11 cellular contexts compared by ENCODE assay signal in the genomic region with DNA sequence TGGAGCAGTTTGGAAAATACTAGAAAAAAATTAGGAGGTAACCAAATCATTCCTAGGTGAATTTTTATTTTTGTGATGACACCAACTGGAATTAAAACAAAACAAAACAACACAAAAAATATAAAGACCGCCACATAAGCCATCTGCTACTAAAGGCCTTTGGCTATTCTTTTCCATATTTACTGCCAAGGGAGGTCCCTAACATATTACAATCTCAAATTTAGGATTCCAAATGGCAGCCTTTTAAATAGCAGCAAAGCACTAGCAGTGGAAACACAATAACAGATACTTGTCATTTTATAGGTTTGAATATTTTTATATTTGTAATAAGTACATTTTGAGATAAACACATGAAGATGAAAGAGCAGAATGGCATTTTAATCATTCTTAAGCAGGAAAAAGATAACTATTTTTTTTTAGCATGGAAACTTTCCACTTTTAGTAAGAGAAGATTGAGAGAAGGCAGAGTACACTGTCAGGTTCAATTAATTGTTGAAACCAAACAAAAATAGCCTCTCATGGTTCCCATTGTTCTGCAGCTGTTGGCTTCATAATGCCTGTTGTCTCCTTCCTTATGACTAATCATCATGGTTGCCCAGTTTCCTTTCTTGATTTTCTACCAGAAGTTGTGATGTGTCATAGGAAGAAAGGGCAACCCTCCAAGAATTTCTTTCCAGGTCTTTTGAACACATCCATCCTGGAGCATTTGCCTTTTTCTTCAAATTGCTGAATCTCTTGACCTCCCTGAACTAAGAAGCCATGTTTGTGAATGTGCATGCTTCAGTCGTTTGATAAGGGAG.
DNase-seq lines count a peak whose midpoint lies in the region; ATAC-seq and TF ChIP-seq lines count a peak whose summit lies in the region.
"Had no signal": no experiment of that assay in that cellular context is flagged by ENCODE, and none has a peak within 500 bp of the region (broad histone marks: within the 10 kb centered on the region; RNA-seq: fewer than 3 reads in every experiment).

No MANE protein-coding gene starts in this region.

- H3K27me3 ChIP-seq in MM.1S (replicated peaks; ENCODE audit: insufficient read depth, low read length): no peaks in the 10 kb centered on the region
- no peaks in the 10 kb centered on the region for H3K27me3 ChIP-seq in neural progenitor cell

- no peaks in the 10 kb centered on the region for H3K79me2 ChIP-seq in MM.1S (ENCODE audit: low read length)
- no peaks in the 10 kb centered on the region for H3K79me2 ChIP-seq in neural progenitor cell (ENCODE audit: low read depth)
- H3K79me2 ChIP-seq: parathyroid adenoma had no signal

- no peaks in the 10 kb centered on the region for H3K27me3 Mint-ChIP-seq in neural progenitor cell (ENCODE audit: insufficient read depth, low read depth)

- H3K4me2 ChIP-seq in MM.1S (ENCODE audit: low read depth, low read length) (peak overlapping the region; percentile 32), neural progenitor cell (no peak overlapping the region)

- H3F3A ChIP-seq in MM.1S (ENCODE audit: insufficient read depth, low read length): peaks cover 5% of the 10 kb centered on the region; the same call in 1 of the 2 replicates
- H3F3A ChIP-seq in neural progenitor cell (ENCODE audit: low read depth): no peaks in the 10 kb centered on the region

- H3K27ac Mint-ChIP-seq in neural progenitor cell: no peak overlapping the region
- H3K27ac Mint-ChIP-seq: activated naive CD4-positive, alpha-beta T cell treated with anti-CD3 and anti-CD28 coated beads for 36 hours had no signal

- peaks cover 15% of the 10 kb centered on the region for H3K9me3 Mint-ChIP-seq in neural progenitor cell

- DNase-seq in COLO829 (ENCODE audit: low spot score) (peak; percentile 48), MM.1S (peak; percentile 27), epithelial cell of prostate (ENCODE audit: low read depth, low spot score) (peak; percentile 75), neural progenitor cell (ENCODE audit: low spot score) (no peak)
- no peak for DNase-seq in activated naive CD4-positive, alpha-beta T cell treated with Interleukin-2 at 50 U/mL for 16 hours
- DNase-seq: activated naive CD4-positive, alpha-beta T cell treated with anti-CD3 and anti-CD28 coated beads for 36 hours; head of caudate nucleus had no signal

- H2AFZ ChIP-seq in MM.1S (ENCODE audit: low read length) (peak overlapping the region; percentile 2; the same call in 1 of the 2 replicates), neural progenitor cell (replicated peaks) (peak overlapping the region; percentile 8)
- H2AFZ ChIP-seq: parathyroid adenoma had no signal

- H3K9ac ChIP-seq in MM.1S (ENCODE audit: low read length): no peak overlapping the region
- no peak overlapping the region for H3K9ac ChIP-seq in neural progenitor cell
- H3K9ac ChIP-seq: parathyroid adenoma had no signal

- no peaks in the 10 kb centered on the region for H3K36me3 Mint-ChIP-seq in neural progenitor cell

- H3K27ac ChIP-seq in MM.1S (ENCODE audit: low read length): 0 out of 2 replicates have a peak overlapping the region, but pooled peaks have one; percentile 1
- H3K27ac ChIP-seq in epithelial cell of prostate: peak overlapping the region; percentile 76
- H3K27ac ChIP-seq in neural progenitor cell: no peak overlapping the region
- H3K27ac ChIP-seq: parathyroid adenoma had no signal

- H3K4me1 Mint-ChIP-seq in neural progenitor cell: no peaks in the 10 kb centered on the region

- no peak overlapping the region for H3K4me3 ChIP-seq in MM.1S (ENCODE audit: low read length)
- H3K4me3 ChIP-seq in neural progenitor cell: no peak overlapping the region

- no peaks in the 10 kb centered on the region for H3K9me3 ChIP-seq in MM.1S (replicated peaks; ENCODE audit: insufficient read depth, low read length)
- H3K9me3 ChIP-seq in neural progenitor cell (ENCODE audit: low read depth): no peaks in the 10 kb centered on the region

- no peak for TF ChIP-seq POLR2A in GM18505 (IDR thresholded peaks at IDR 0.05; ENCODE audit: borderline replicate concordance, extremely low read depth, insufficient read depth, insufficient read length)

- H3K36me3 ChIP-seq in MM.1S (replicated peaks; ENCODE audit: insufficient read depth, low read length): no peaks in the 10 kb centered on the region
- H3K36me3 ChIP-seq in neural progenitor cell: no peaks in the 10 kb centered on the region

- H3K4me3 Mint-ChIP-seq in neural progenitor cell: no peak overlapping the region
- H3K4me3 Mint-ChIP-seq: activated naive CD4-positive, alpha-beta T cell treated with anti-CD3 and anti-CD28 coated beads for 36 hours had no signal

- H3K4me1 ChIP-seq in MM.1S (ENCODE audit: low read length): peaks cover 15% of the 10 kb centered on the region
- peaks cover 12% of the 10 kb centered on the region for H3K4me1 ChIP-seq in neural progenitor cell
- H3K4me1 ChIP-seq: parathyroid adenoma had no signal

- no peaks in the 10 kb centered on the region for H4K20me1 ChIP-seq in MM.1S (ENCODE audit: insufficient read depth, low read length)
- H4K20me1 ChIP-seq in neural progenitor cell (ENCODE audit: low read depth): no peaks in the 10 kb centered on the region

- no peak for ATAC-seq in GM18505 (IDR thresholded peaks at IDR 0.05; ENCODE audit: unreplicated experiment)
- ATAC-seq in GM19463 (IDR thresholded peaks at IDR 0.05; ENCODE audit: unreplicated experiment): no peak
- no peak for ATAC-seq in GM18861 (IDR thresholded peaks at IDR 0.05; ENCODE audit: unreplicated experiment)

- no peaks in the 10 kb centered on the region for H3K9me2 ChIP-seq in MM.1S (replicated peaks; ENCODE audit: insufficient read depth, low read length)

- TF ChIP-seq CTCF in MM.1S (IDR thresholded peaks at IDR 0.05; ENCODE audit: low read length) (no peak), neural progenitor cell (IDR thresholded peaks at IDR 0.05) (no peak)

Comparison
In these comparisons a context has a peak if more than half of its experiments do, and no peak if none do; other contexts are left out.
1. DNase-seq: peak in COLO829 (single experiment), MM.1S (single experiment) and epithelial cell of prostate (single experiment); none in neural progenitor cell (single experiment) and activated naive CD4-positive, alpha-beta T cell treated with Interleukin-2 at 50 U/mL for 16 hours (single experiment).